ENCODE assay signal across 8 cellular contexts in the genomic region with DNA sequence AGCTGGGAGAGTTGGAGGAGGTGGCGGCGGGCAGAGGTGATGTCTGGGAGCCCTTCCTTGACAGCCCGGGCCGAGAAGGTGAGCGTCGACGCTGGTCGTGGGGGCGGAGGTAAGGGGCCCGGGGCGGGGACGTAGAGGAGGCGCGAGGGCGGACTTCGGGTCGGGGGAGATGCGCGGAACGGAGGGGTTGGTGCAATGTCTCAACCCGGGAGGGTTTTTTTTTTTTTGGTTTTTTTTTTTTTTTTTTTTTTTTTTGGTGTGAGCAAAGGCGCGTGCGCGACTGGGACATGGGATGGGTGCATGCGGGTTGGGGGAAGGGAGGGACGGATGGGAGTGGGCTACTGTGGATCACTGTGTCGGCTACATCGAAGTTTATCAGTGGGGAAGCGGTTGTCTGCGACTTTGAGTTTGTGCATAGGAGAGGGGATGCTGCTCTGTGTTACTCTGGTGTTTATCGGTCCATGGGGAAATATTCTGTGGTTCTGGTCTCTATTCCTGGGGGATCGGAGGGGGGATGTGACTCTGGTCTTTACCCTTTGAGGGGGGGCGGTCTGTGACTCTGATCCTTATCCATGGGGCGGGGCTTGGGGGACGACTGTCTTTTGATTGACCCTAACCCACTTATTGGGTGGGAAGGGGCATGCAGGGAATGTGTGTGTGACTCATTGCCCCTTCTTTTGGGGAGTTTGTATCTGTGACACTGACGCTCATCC. TPM values are rescaled to one million over a fixed set of nuclear protein-coding genes. Genes with fewer than 3 reads are reported as not detected.
DNase-seq lines count a peak whose midpoint lies in the region; ATAC-seq and TF ChIP-seq lines count a peak whose summit lies in the region.

No MANE protein-coding gene starts in this region.

- ATAC-seq in GM19324 (IDR thresholded peaks at IDR 0.05; ENCODE audit: low FRiP score, unreplicated experiment) (peak; percentile 27), HG03460 (IDR thresholded peaks at IDR 0.05; ENCODE audit: unreplicated experiment) (peak; percentile 16), GM18861 (IDR thresholded peaks at IDR 0.05; ENCODE audit: unreplicated experiment) (no peak)
- peak in 1 of 2 donors; percentile 26 for ATAC-seq in activated naive CD4-positive, alpha-beta T cell treated with anti-CD3 and anti-CD28 coated beads, Interleukin-2, amount 50 U/mL, for 72 hours

- peak overlapping the region; percentile 84 for H3K4me3 ChIP-seq in BE2C (ENCODE audit: low read depth, low read length)
- peak overlapping the region; percentile 78 for H3K4me3 ChIP-seq in left ventricle myocardium inferior
- peak overlapping the region; percentile 79 for H3K4me3 ChIP-seq in skeletal muscle satellite cell (ENCODE audit: low read length)

- H3K4me1 ChIP-seq in BE2C (no peaks in the 10 kb centered on the region), left ventricle myocardium inferior (peaks cover 35% of the 10 kb centered on the region), skeletal muscle satellite cell (ENCODE audit: control insufficient read depth, insufficient read depth, low read length) (no peaks in the 10 kb centered on the region)

- H3K4me2 ChIP-seq in skeletal muscle satellite cell (ENCODE audit: low read length) = peak overlapping the region; percentile 84

- H3K9me3 Mint-ChIP-seq in activated naive CD4-positive, alpha-beta T cell treated with anti-CD3 and anti-CD28 coated beads, Interleukin-2, amount 50 U/mL, for 72 hours = no peaks in the 10 kb centered on the region

- DNase-seq in BE2C = peak; percentile 20
- DNase-seq in activated naive CD4-positive, alpha-beta T cell treated with anti-CD3 and anti-CD28 coated beads, Interleukin-2, amount 50 U/mL, for 72 hours (ENCODE audit: low spot score in 2 of 2) = no peak
- no peak for DNase-seq in left ventricle myocardium inferior
- no peak for DNase-seq in posterior cingulate gyrus

- H3K9me3 ChIP-seq in BE2C = no peaks in the 10 kb centered on the region
- no peaks in the 10 kb centered on the region for H3K9me3 ChIP-seq in left ventricle myocardium inferior (replicated peaks)
- no peaks in the 10 kb centered on the region for H3K9me3 ChIP-seq in skeletal muscle satellite cell (replicated peaks; ENCODE audit: low read length)

- peak overlapping the region; percentile 97 to 100 for H3K27ac Mint-ChIP-seq in activated naive CD4-positive, alpha-beta T cell treated with anti-CD3 and anti-CD28 coated beads, Interleukin-2, amount 50 U/mL, for 72 hours

- H3K36me3 ChIP-seq in BE2C (peaks cover 10% of the 10 kb centered on the region), left ventricle myocardium inferior (peaks cover 5% of the 10 kb centered on the region), skeletal muscle satellite cell (ENCODE audit: insufficient read depth, low read length) (peaks cover 8% of the 10 kb centered on the region)

- H3K27me3 ChIP-seq in BE2C = no peaks in the 10 kb centered on the region
- no peaks in the 10 kb centered on the region for H3K27me3 ChIP-seq in left ventricle myocardium inferior (ENCODE audit: low read depth)
- H3K27me3 ChIP-seq in skeletal muscle satellite cell (ENCODE audit: control insufficient read depth, insufficient read depth, low read length) = no peaks in the 10 kb centered on the region

- H3K9ac ChIP-seq in skeletal muscle satellite cell (ENCODE audit: low read depth, low read length) = peak overlapping the region; percentile 84

- intact Hi-C loops in left ventricle myocardium inferior (cut with micrococcal nuclease) = no loop called here
- intact Hi-C loops in posterior cingulate gyrus (cut with DNase I) = no loop called here

- H3K36me3 Mint-ChIP-seq in activated naive CD4-positive, alpha-beta T cell treated with anti-CD3 and anti-CD28 coated beads, Interleukin-2, amount 50 U/mL, for 72 hours = peaks cover 21 to 23% of the 10 kb centered on the region in 2 donors

- TF ChIP-seq CTCF in BE2C (IDR thresholded peaks at IDR 0.05; ENCODE audit: low read depth, low read length) (no peak), left ventricle myocardium inferior (IDR thresholded peaks at IDR 0.05; ENCODE audit: borderline replicate concordance) (no peak)

- H3K27ac ChIP-seq in left ventricle myocardium inferior (replicated peaks) = peak overlapping the region; percentile 97

RNA-seq across cellular contexts. Expression of a gene that starts 0.5 kb away (rescaled TPM):
- polyA plus RNA-seq in BE2C (2012; ENCODE audit: insufficient read depth, insufficient read length, low read depth) = 66.3 TPM
- 10 to 100 TPM; 54.7 to 61.3 TPM for total RNA-seq in activated naive CD4-positive, alpha-beta T cell treated with anti-CD3 and anti-CD28 coated beads, Interleukin-2, amount 50 U/mL, for 72 hours
- 27.8 TPM for total RNA-seq in left ventricle myocardium inferior
- 52.2 and 53.7 TPM in 2 replicates for total RNA-seq in skeletal muscle satellite cell (2012; rRNA removed)

RNA-seq across cellular contexts. Expression of a gene that starts 1.1 kb away (rescaled TPM):
- 311 TPM for polyA plus RNA-seq in BE2C (2012; ENCODE audit: insufficient read depth, insufficient read length, low read depth)
- 10 to 100 TPM; 89.5 to 91.9 TPM for total RNA-seq in activated naive CD4-positive, alpha-beta T cell treated with anti-CD3 and anti-CD28 coated beads, Interleukin-2, amount 50 U/mL, for 72 hours
- total RNA-seq in left ventricle myocardium inferior = 171 TPM
- 55.5 and 58.3 TPM in 2 replicates for total RNA-seq in skeletal muscle satellite cell (2012; rRNA removed)

RNA-seq across cellular contexts. Expression of a gene that starts 48.1 kb away (rescaled TPM):
- polyA plus RNA-seq in BE2C (2012; ENCODE audit: insufficient read depth, insufficient read length, low read depth) = 174 TPM
- total RNA-seq in activated naive CD4-positive, alpha-beta T cell treated with anti-CD3 and anti-CD28 coated beads, Interleukin-2, amount 50 U/mL, for 72 hours = 100 to 1,000 TPM; 236 to 259 TPM
- 99.8 TPM for total RNA-seq in left ventricle myocardium inferior
- 176 and 202 TPM in 2 replicates for total RNA-seq in skeletal muscle satellite cell (2012; rRNA removed)
